ENCODE assay signal across 19 cellular contexts in genomic region chr6:99605074-99605726, GRCh38. TPM values are rescaled to one million over a fixed set of nuclear protein-coding genes. Genes with fewer than 3 reads are reported as not detected.
DNase-seq lines count a peak whose midpoint lies in the region; ATAC-seq and TF ChIP-seq lines count a peak whose summit lies in the region.
"Had no signal": no experiment of that assay in that cellular context is flagged by ENCODE, and none has a peak within 500 bp of the region (broad histone marks: within the 10 kb centered on the region; RNA-seq: fewer than 3 reads in every experiment).

No MANE protein-coding gene starts in this region.

- H3K9me3 Mint-ChIP-seq in activated naive CD4-positive, alpha-beta T cell treated with anti-CD3 and anti-CD28 coated beads, Interleukin-2, amount 10 ng/mL, durations not matched to agents 7 days and 5 days = no peaks in the 10 kb centered on the region
- H3K9me3 Mint-ChIP-seq in WTC11 = no peaks in the 10 kb centered on the region

- CTCF ChIA-PET in activated naive CD4-positive, alpha-beta T cell treated with anti-CD3 and anti-CD28 coated beads, Interleukin-2, amount 10 ng/mL, durations not matched to agents 7 days and 5 days (lab: Charles Lee) = interaction anchor here (1.1 to 1.3 kb wide), 4 partner anchors 11 to 137 kb away, joined by 3 to 4 read pairs (median 3); no protein-coding TSS in a partner anchor
- CTCF ChIA-PET in WTC11 (lab: Charles Lee) = interaction anchor here (0.5 to 3.0 kb wide), 17 partner anchors 9 to 1781 kb away, joined by 3 to 34 read pairs (median 4); partner anchors contain the start of genes CCNC and SIM1

- ATAC-seq in WTC11 (peak; percentile 13; the same call in 1 of the 2 replicates), HG02870 (IDR thresholded peaks at IDR 0.05; ENCODE audit: unreplicated experiment) (no peak)
- ATAC-seq in stimulated activated naive CD8-positive, alpha-beta T cell treated with anti-CD3 and anti-CD28 coated beads, Interleukin-15, Interleukin-2, amounts not matched to agents 100 U/mL and 50 U/mL, for 24 hours = no peak

- no peak for DNase-seq in activated naive CD4-positive, alpha-beta T cell treated with anti-CD3 and anti-CD28 coated beads, Interleukin-2, amount 10 ng/mL, durations not matched to agents 7 days and 5 days
- DNase-seq in activated naive CD4-positive, alpha-beta T cell treated with Interleukin-2 at 50 U/mL for 16 hours = no peak
- DNase-seq in WTC11 (ENCODE audit: low spot score) (peak; percentile 64), iPS-NIHi7 (ENCODE audit: extremely low spot score) (peak; percentile 30), superior temporal gyrus (ENCODE audit: extremely low spot score) (no peak), DMS 273 treated with DMSO at 0.1 percent for 48 hours (lab: John Stamatoyannopoulos, UW) (no peak)
- peak; percentile 11 for DNase-seq in stimulated activated naive CD8-positive, alpha-beta T cell treated with anti-CD3 and anti-CD28 coated beads, Interleukin-15, Interleukin-2, amounts not matched to agents 100 U/mL and 50 U/mL, for 24 hours
- DNase-seq: activated CD4-positive, alpha-beta T cell treated with anti-CD3 and anti-CD28 coated beads, Interleukin-2, amount 50 U/mL, for 4 hours; Calu3; colonic mucosa; Kasumi-1; mesenchymal stem cell; NCI-H1436; nucleus accumbens; SIG-M5; sigmoid colon; stimulated activated CD4-positive, alpha-beta T cell treated with anti-CD3 and anti-CD28 coated beads, Interleukin-4, amount 100 ng/mL, for 24 hours had no signal

- H3K4me3 Mint-ChIP-seq in activated naive CD4-positive, alpha-beta T cell treated with anti-CD3 and anti-CD28 coated beads, Interleukin-2, amount 10 ng/mL, durations not matched to agents 7 days and 5 days = no peak overlapping the region
- H3K4me3 Mint-ChIP-seq in WTC11 = 0 out of 2 replicates have a peak overlapping the region, but pooled peaks have one; percentile 62

- peaks cover 36% of the 10 kb centered on the region for H3K4me1 Mint-ChIP-seq in activated naive CD4-positive, alpha-beta T cell treated with anti-CD3 and anti-CD28 coated beads, Interleukin-2, amount 10 ng/mL, durations not matched to agents 7 days and 5 days
- H3K4me1 Mint-ChIP-seq in WTC11 = peaks cover 62% of the 10 kb centered on the region

- no peak for TF ChIP-seq CTCF in WTC11 (IDR thresholded peaks at IDR 0.05)

- peaks cover 8% of the 10 kb centered on the region for H3K36me3 Mint-ChIP-seq in activated naive CD4-positive, alpha-beta T cell treated with anti-CD3 and anti-CD28 coated beads, Interleukin-2, amount 10 ng/mL, durations not matched to agents 7 days and 5 days
- H3K36me3 Mint-ChIP-seq in WTC11 = no peaks in the 10 kb centered on the region

- H3K27me3 Mint-ChIP-seq in activated naive CD4-positive, alpha-beta T cell treated with anti-CD3 and anti-CD28 coated beads, Interleukin-2, amount 10 ng/mL, durations not matched to agents 7 days and 5 days = peaks cover 96% of the 10 kb centered on the region
- H3K27me3 Mint-ChIP-seq in WTC11 (ENCODE audit: low read depth) = peaks cover 100% of the 10 kb centered on the region

- POLR2A ChIA-PET in WTC11 (lab: Charles Lee) = interaction anchor here (1.1 kb wide), 1 partner anchor 37 kb away, joined by 4 read pairs; the partner anchor contains the start of gene CCNC

- peak overlapping the region; percentile 52 for H3K27ac Mint-ChIP-seq in activated naive CD4-positive, alpha-beta T cell treated with anti-CD3 and anti-CD28 coated beads, Interleukin-2, amount 10 ng/mL, durations not matched to agents 7 days and 5 days
- H3K27ac Mint-ChIP-seq in WTC11 = no peak overlapping the region

TF ChIP-seq in WTC11, 78 proteins besides CTCF, POLR2A, EP300 and RAD21:
- TF ChIP-seq CDX4 (CRISPR knock-in tag; IDR thresholded peaks at IDR 0.05; ENCODE audit: borderline replicate concordance) (no peak), ZNF512 (CRISPR knock-in tag; IDR thresholded peaks at IDR 0.05; ENCODE audit: borderline replicate concordance) (no peak), CBFB (CRISPR knock-in tag; IDR thresholded peaks at IDR 0.05; ENCODE audit: low read depth) (no peak), GTF2I (CRISPR knock-in tag; conservative IDR thresholded peaks at IDR 0.05) (peak; percentile 82; the same call in 1 of the 2 replicates)

RNA-seq across cellular contexts. Expression of gene PRDM13, which starts 1.4 kb away (rescaled TPM):
- total RNA-seq in WTC11 (2021) = 0.09 to 0.14 TPM (median 0.11 TPM) in 3 replicates
- total RNA-seq: colonic mucosa, sigmoid colon, urinary bladder had no signal

RNA-seq across cellular contexts. Expression of gene CCNC, which starts 36.7 kb away (rescaled TPM):
- total RNA-seq in WTC11 (2021) = 82.2 to 93.1 TPM (median 86.8 TPM) in 3 replicates

Comparison
In these comparisons a context has a peak if more than half of its experiments do, and no peak if none do; other contexts are left out.
1. DNase-seq: peak in WTC11 (single experiment), iPS-NIHi7 (single experiment) and stimulated activated naive CD8-positive, alpha-beta T cell treated with anti-CD3 and anti-CD28 coated beads, Interleukin-15, Interleukin-2, amounts not matched to agents 100 U/mL and 50 U/mL, for 24 hours (single experiment); none in activated naive CD4-positive, alpha-beta T cell treated with anti-CD3 and anti-CD28 coated beads, Interleukin-2, amount 10 ng/mL, durations not matched to agents 7 days and 5 days (single experiment), activated naive CD4-positive, alpha-beta T cell treated with Interleukin-2 at 50 U/mL for 16 hours (single experiment), superior temporal gyrus (single experiment) and DMS 273 treated with DMSO at 0.1 percent for 48 hours (single experiment).